In the genomic region with DNA sequence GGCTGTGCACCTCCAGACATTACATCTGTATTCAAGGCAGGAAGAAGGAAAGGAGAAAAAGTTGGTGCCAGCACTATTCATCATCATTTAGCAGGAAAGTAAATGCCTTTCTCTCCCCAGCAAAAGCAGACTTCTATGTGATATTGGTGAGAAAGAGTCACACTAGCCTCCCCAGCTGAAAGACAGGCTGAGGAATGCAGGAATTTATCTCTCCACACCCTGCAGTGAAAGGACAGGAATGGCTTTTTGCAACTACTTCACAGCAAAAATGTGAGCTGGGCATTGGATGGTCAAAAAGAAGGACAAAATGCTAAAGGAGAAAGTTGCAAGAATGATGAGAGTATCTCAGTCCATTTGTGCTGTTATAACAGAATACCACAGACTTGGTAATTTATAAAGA, we compare ENCODE assay signal across 17 cellular contexts.
"Had no signal": no experiment of that assay in that cellular context is flagged by ENCODE, and none has a peak within 500 bp of the region (broad histone marks: within the 10 kb centered on the region; RNA-seq: fewer than 3 reads in every experiment).

No MANE protein-coding gene starts in this region.

- H3K36me3 ChIP-seq: gastrocnemius medialis, heart right ventricle, right atrium auricular region, sigmoid colon had no signal

- H3K4me3 ChIP-seq: coronary artery, gastrocnemius medialis, heart right ventricle, mucosa of descending colon, right atrium auricular region, sigmoid colon had no signal

- H3K27ac ChIP-seq: coronary artery, gastrocnemius medialis, heart right ventricle, right atrium auricular region, sigmoid colon had no signal

- H3K36me3 Mint-ChIP-seq: natural killer cell, type B pancreatic cell had no signal

- H3K4me1 Mint-ChIP-seq: natural killer cell had no signal

- H3K4me1 ChIP-seq: heart right ventricle, right atrium auricular region had no signal

- H3K4me3 Mint-ChIP-seq: natural killer cell, neural crest cell, type B pancreatic cell had no signal

- H3K9me3 Mint-ChIP-seq: natural killer cell, type B pancreatic cell had no signal

- H3K27me3 ChIP-seq: gastrocnemius medialis, heart right ventricle, right atrium auricular region, sigmoid colon had no signal

- H3K27ac Mint-ChIP-seq: natural killer cell, type B pancreatic cell had no signal

- ATAC-seq: gastrocnemius medialis, heart right ventricle, left lobe of liver, mucosa of descending colon, natural killer cell had no signal

- H3K27me3 Mint-ChIP-seq: type B pancreatic cell had no signal

- DNase-seq: effector CD4-positive, alpha-beta T cell; gastrocnemius medialis; heart right ventricle; islet precursor cell; mammary epithelial cell; mucosa of descending colon; natural killer cell; posterior cingulate gyrus; sigmoid colon; small intestine; stimulated activated CD4-positive, alpha-beta T cell treated with anti-CD3 and anti-CD28 coated beads, Interleukin-12 subunit alpha, Interleukin-12 subunit beta, amount 100 ng/mL, for 4 hours; stimulated activated naive CD4-positive, alpha-beta T cell treated with Interleukin-2 at 50 U/mL for 16 hours had no signal
